ENCODE assay signal across 23 cellular contexts in genomic region chr13:74158028-74158427, GRCh38. TPM values are rescaled to one million over a fixed set of nuclear protein-coding genes. Genes with fewer than 3 reads are reported as not detected.
A peak's percentile ranks its signal among the peaks of the same experiment; 100 is the strongest.
DNase-seq lines count a peak whose midpoint lies in the region; ATAC-seq and TF ChIP-seq lines count a peak whose summit lies in the region.
"Had no signal": no experiment of that assay in that cellular context is flagged by ENCODE, and none has a peak within 500 bp of the region (broad histone marks: within the 10 kb centered on the region; RNA-seq: fewer than 3 reads in every experiment).

No MANE protein-coding gene starts in this region.

- peaks cover 0 to 4% of the 10 kb centered on the region in 2 donors for H3K27me3 Mint-ChIP-seq in CD8-positive, alpha-beta memory T cell
- H3K27me3 Mint-ChIP-seq: activated CD4-positive, alpha-beta memory T cell treated with anti-CD3 and anti-CD28 coated beads for 36 hours had no signal

- no peaks in the 10 kb centered on the region for H3K79me2 ChIP-seq in osteoblast (ENCODE audit: insufficient read depth, low read length)

- no peak overlapping the region for H3K4me2 ChIP-seq in osteoblast (ENCODE audit: insufficient read depth, low read length)

- no peaks in the 10 kb centered on the region for H4K20me1 ChIP-seq in osteoblast (ENCODE audit: insufficient read depth, low read length)

- CTCF ChIA-PET in CD8-positive, alpha-beta memory T cell (lab: Charles Lee), result no interaction called here

- H3K4me1 Mint-ChIP-seq in CD8-positive, alpha-beta memory T cell, result no peaks in the 10 kb centered on the region
- H3K4me1 Mint-ChIP-seq: natural killer cell had no signal

- no peaks in the 10 kb centered on the region for H3K36me3 ChIP-seq in osteoblast (ENCODE audit: insufficient read depth, low read length)
- H3K36me3 ChIP-seq in CD8-positive, alpha-beta memory T cell (ENCODE audit: insufficient read depth, low read length), result no peaks in the 10 kb centered on the region
- H3K36me3 ChIP-seq: prostate gland, tibial artery had no signal

- no peak overlapping the region for H3K27ac ChIP-seq in osteoblast (ENCODE audit: low read depth, low read length)
- H3K27ac ChIP-seq in CD8-positive, alpha-beta memory T cell (ENCODE audit: low read depth, low read length), result no peak overlapping the region
- H3K27ac ChIP-seq: coronary artery, prostate gland, tibial artery, VCaP had no signal

- TF ChIP-seq POLR2A in erythroblast (IDR thresholded peaks at IDR 0.05; ENCODE audit: low read length), result no peak

- TF ChIP-seq CTCF in AG09319 (IDR thresholded peaks at IDR 0.05; ENCODE audit: low read depth, low read length) (no peak), foreskin fibroblast (IDR thresholded peaks at IDR 0.05; ENCODE audit: low read depth, low read length) (no peak), osteoblast (IDR thresholded peaks at IDR 0.05; ENCODE audit: extremely low read depth, low read depth, low read length) (no peak)

- H3K9me3 ChIP-seq in osteoblast (ENCODE audit: low read depth, low read length), result no peaks in the 10 kb centered on the region
- H3K9me3 ChIP-seq in CD8-positive, alpha-beta memory T cell (ENCODE audit: low read length), result no peaks in the 10 kb centered on the region
- H3K9me3 ChIP-seq: prostate gland, tibial artery had no signal

- POLR2A ChIA-PET in CD8-positive, alpha-beta memory T cell (lab: Charles Lee), result no interaction called here

- H2AFZ ChIP-seq in osteoblast (ENCODE audit: low read length), result peak overlapping the region; percentile 30

- H3K9me3 Mint-ChIP-seq in CD8-positive, alpha-beta memory T cell, result no peaks in the 10 kb centered on the region
- H3K9me3 Mint-ChIP-seq: activated CD4-positive, alpha-beta memory T cell treated with anti-CD3 and anti-CD28 coated beads for 36 hours; natural killer cell; T-helper 1 cell treated with Interleukin-12 subunit alpha and Interleukin-12 subunit beta and Interleukin-4 antibody, amounts not matched to agents 30 μg/mL and 1 μg/mL, for 36 hours had no signal

- H3K4me3 ChIP-seq in foreskin fibroblast (ENCODE audit: low read depth in 1 of 2, low read length in 2 of 2) (no peak overlapping the region), osteoblast (ENCODE audit: insufficient read depth, low read length) (no peak overlapping the region)
- H3K4me3 ChIP-seq in CD8-positive, alpha-beta memory T cell (ENCODE audit: low read length), result no peak overlapping the region
- H3K4me3 ChIP-seq: coronary artery, lung, prostate gland, tibial artery had no signal

- no peaks in the 10 kb centered on the region for H3K4me1 ChIP-seq in osteoblast (ENCODE audit: insufficient read depth, low read length)
- no peaks in the 10 kb centered on the region for H3K4me1 ChIP-seq in CD8-positive, alpha-beta memory T cell (ENCODE audit: insufficient read depth, low read length)
- H3K4me1 ChIP-seq: prostate gland, tibial artery had no signal

- DNase-seq in AG09319 (ENCODE audit: extremely low read depth, low read depth), result peak; percentile 1
- DNase-seq in foreskin fibroblast, result peak; percentile 12 to 43
- no peak for DNase-seq in osteoblast (ENCODE audit: insufficient read length, low spot score, missing footprints)
- no peak for DNase-seq in NCI-H2107 (lab: John Stamatoyannopoulos, UW)
- DNase-seq in CD8-positive, alpha-beta memory T cell, result no peak
- DNase-seq in C1 segment of cervical spinal cord (lab: John Stamatoyannopoulos, UW), result no peak
- no peak for DNase-seq in erythroblast (lab: John Stamatoyannopoulos, UW)
- DNase-seq: activated CD4-positive, alpha-beta memory T cell treated with anti-CD3 and anti-CD28 coated beads for 36 hours; activated naive CD4-positive, alpha-beta T cell treated with anti-CD3 and anti-CD28 coated beads, Interleukin-2, amount 50 U/mL, for 16 hours; activated T-cell treated with anti-CD3 and anti-CD28 coated beads, Interleukin-2, amount 50 U/mL, for 1 hour; COR-L47; EL; glutamatergic neuron; natural killer cell; NCI-H1105 treated with DMSO at 0.1 percent for 48 hours; SHP77; tibial artery had no signal

- no peak overlapping the region for H3K4me3 Mint-ChIP-seq in CD8-positive, alpha-beta memory T cell
- H3K4me3 Mint-ChIP-seq: activated CD4-positive, alpha-beta memory T cell treated with anti-CD3 and anti-CD28 coated beads for 36 hours; natural killer cell; T-helper 1 cell treated with Interleukin-12 subunit alpha and Interleukin-12 subunit beta and Interleukin-4 antibody, amounts not matched to agents 30 μg/mL and 1 μg/mL, for 36 hours had no signal

- peaks cover 0 to 1% (median 0%) of the 10 kb centered on the region in 3 donors for H3K36me3 Mint-ChIP-seq in CD8-positive, alpha-beta memory T cell
- H3K36me3 Mint-ChIP-seq: activated CD4-positive, alpha-beta memory T cell treated with anti-CD3 and anti-CD28 coated beads for 36 hours had no signal

- H3K27ac Mint-ChIP-seq in CD8-positive, alpha-beta memory T cell, result no peak overlapping the region
- H3K27ac Mint-ChIP-seq: activated CD4-positive, alpha-beta memory T cell treated with anti-CD3 and anti-CD28 coated beads for 36 hours; natural killer cell; T-helper 1 cell treated with Interleukin-12 subunit alpha and Interleukin-12 subunit beta and Interleukin-4 antibody, amounts not matched to agents 30 μg/mL and 1 μg/mL, for 36 hours had no signal

- peak; percentile 48 for ATAC-seq in HG03025 (IDR thresholded peaks at IDR 0.05; ENCODE audit: low FRiP score, unreplicated experiment)
- ATAC-seq: natural killer cell had no signal

- no peaks in the 10 kb centered on the region for H3K27me3 ChIP-seq in osteoblast (ENCODE audit: insufficient read depth, low read length)
- H3K27me3 ChIP-seq in CD8-positive, alpha-beta memory T cell (ENCODE audit: insufficient read depth, low read length, poor library complexity, severe bottlenecking), result no peaks in the 10 kb centered on the region
- H3K27me3 ChIP-seq: tibial artery had no signal

RNA-seq across cellular contexts. Expression of gene KLF12, which starts 23.8 kb away (rescaled TPM):
- 43.4 and 44.8 TPM in 2 replicates for total RNA-seq in osteoblast
- total RNA-seq in CD8-positive, alpha-beta memory T cell, result 10 to 100 TPM; 28.6 to 29.1 TPM
- polyA plus RNA-seq in CD8-positive, alpha-beta memory T cell, result 33.6 TPM

Comparison
In these comparisons a context has a peak if more than half of its experiments do, and no peak if none do; other contexts are left out.
1. DNase-seq: peak in AG09319 (single experiment) and foreskin fibroblast (2 of 2); none in osteoblast (single experiment), NCI-H2107 (single experiment), CD8-positive, alpha-beta memory T cell (0 of 5), C1 segment of cervical spinal cord (0 of 14) and erythroblast (0 of 2).